ENCODE assay signal across 8 cellular contexts in the genomic region with DNA sequence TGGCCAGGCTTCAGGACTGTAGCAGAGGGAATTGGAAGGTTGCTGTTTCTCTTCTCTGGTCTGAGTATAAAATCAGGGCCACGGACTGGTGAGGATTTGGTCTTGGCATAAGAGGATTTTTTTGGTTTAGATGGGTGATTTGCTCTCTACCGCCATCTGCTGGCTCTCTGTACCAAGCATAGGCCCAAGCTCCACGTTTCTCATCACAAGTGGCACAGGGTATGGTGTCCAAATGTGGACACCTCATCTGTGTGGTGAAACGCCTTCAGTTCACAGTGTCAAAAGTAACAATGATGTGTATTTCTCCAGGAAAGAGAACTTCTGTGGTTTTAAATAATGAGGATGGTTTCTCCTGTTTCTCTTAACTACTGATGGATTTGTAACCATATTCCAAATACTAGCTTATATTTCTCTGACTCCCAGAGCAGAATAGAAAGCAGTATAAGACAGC.
A peak's percentile ranks its signal among the peaks of the same experiment; 100 is the strongest.
DNase-seq lines count a peak whose midpoint lies in the region; ATAC-seq and TF ChIP-seq lines count a peak whose summit lies in the region.

No MANE protein-coding gene starts in this region.

- peak; percentile 56 for ATAC-seq in HG03066 (IDR thresholded peaks at IDR 0.05; ENCODE audit: low read depth, unreplicated experiment)

- peak; percentile 76 for DNase-seq in A172 (ENCODE audit: low spot score)
- peak; percentile 61 to 84 for DNase-seq in NCI-H446 (lab: John Stamatoyannopoulos, UW)
- DNase-seq in activated CD4-positive, alpha-beta T cell treated with anti-CD3 and anti-CD28 coated beads, Interleukin-2, amount 50 U/mL, for 24 hours (ENCODE audit: low read depth in 1 of 2, low spot score in 1 of 2): peak; percentile 35 to 43
- peak; percentile 84 for DNase-seq in dermis blood vessel endothelial cell
- peak; percentile 75 to 76 for DNase-seq in lung microvascular endothelial cell (ENCODE audit: low read depth in 2 of 2)
- DNase-seq in stimulated activated CD8-positive, alpha-beta memory T cell treated with anti-CD3 and anti-CD28 coated beads, Interleukin-15, amount 100 ng/mL, for 4 hours (ENCODE audit: low read depth in 2 of 2): peak; percentile 4 to 21

- peak; percentile 87 for TF ChIP-seq CTCF in GM12874 (IDR thresholded peaks at IDR 0.05; ENCODE audit: insufficient read depth, low read depth, low read length)

Comparison
In these comparisons a context has a peak if more than half of its experiments do, and no peak if none do; other contexts are left out.
1. Peak in every context shown above with its lines: DNase-seq and ATAC-seq.
2. DNase-seq: peak in every context shown above with its lines; median percentile 84 in dermis blood vessel endothelial cell; 76 in A172; 76 in lung microvascular endothelial cell; 72 in NCI-H446; 39 in activated CD4-positive, alpha-beta T cell treated with anti-CD3 and anti-CD28 coated beads, Interleukin-2, amount 50 U/mL, for 24 hours; 12 in stimulated activated CD8-positive, alpha-beta memory T cell treated with anti-CD3 and anti-CD28 coated beads, Interleukin-15, amount 100 ng/mL, for 4 hours.